In genomic region chr1:9294440-9294773, GRCh38 we compare ENCODE assay signal across 8 cellular contexts. TPM values are rescaled to one million over a fixed set of nuclear protein-coding genes. Genes with fewer than 3 reads are reported as not detected.
DNase-seq lines count a peak whose midpoint lies in the region; ATAC-seq, FAIRE-seq and TF ChIP-seq lines count a peak whose summit lies in the region.

No MANE protein-coding gene starts in this region.

- no peak overlapping the region for H2AFZ ChIP-seq in astrocyte (ENCODE audit: low read depth, low read length)

- H3K4me1 Mint-ChIP-seq in astrocyte (ENCODE audit: low read depth, unreplicated experiment) = peaks cover 29% of the 10 kb centered on the region

- H3K36me3 Mint-ChIP-seq in astrocyte (ENCODE audit: low read depth, unreplicated experiment) = peaks cover 6% of the 10 kb centered on the region

- TF ChIP-seq CTCF in left ventricle myocardium inferior (IDR thresholded peaks at IDR 0.05; ENCODE audit: borderline replicate concordance) (no peak), astrocyte (IDR thresholded peaks at IDR 0.05; ENCODE audit: insufficient read depth, low read depth, low read length) (no peak), lung (IDR thresholded peaks at IDR 0.05; ENCODE audit: control extremely low read depth, extremely low read depth) (no peak)

- DNase-seq in left ventricle myocardium inferior (no peak), left ventricle myocardium superior (no peak), astrocyte (ENCODE audit: low read depth) (peak; percentile 93), lung (ENCODE audit: low spot score) (no peak), aorta (peak in 1 of 2 donors; percentile 75)

- H3K4me1 ChIP-seq in left ventricle myocardium inferior (peaks cover 64% of the 10 kb centered on the region), astrocyte (ENCODE audit: insufficient read depth, low read length) (peaks cover 36% of the 10 kb centered on the region), lung (ENCODE audit: control insufficient read depth in 2 of 2, insufficient read depth in 2 of 2, low read length in 2 of 2) (peaks cover 4 to 31% of the 10 kb centered on the region in 2 donors), aorta (ENCODE audit: control insufficient read depth in 1 of 2, insufficient read depth in 2 of 2, low read length in 2 of 2) (peaks cover 0 to 3% of the 10 kb centered on the region in 2 donors)

- H3K27me3 Mint-ChIP-seq in astrocyte (ENCODE audit: low read depth, unreplicated experiment) = no peaks in the 10 kb centered on the region

- intact Hi-C loops in left ventricle myocardium inferior (cut with micrococcal nuclease) (no loop called here), left ventricle myocardium superior (cut with micrococcal nuclease) (no loop called here), aorta (cut with DNase I) (loop anchor here (5.0 kb wide), 4 partner anchors 78 to 158 kb away; no protein-coding TSS in a partner anchor)

- peaks cover 53% of the 10 kb centered on the region for H4K20me1 ChIP-seq in astrocyte (ENCODE audit: insufficient read depth, low read length)

- FAIRE-seq in astrocyte (lab: Jason Lieb, UNC) = no peak

- no peaks in the 10 kb centered on the region for H3K9me3 Mint-ChIP-seq in astrocyte (ENCODE audit: unreplicated experiment)

- H3K27ac ChIP-seq in left ventricle myocardium inferior (replicated peaks) (peak overlapping the region; percentile 52), astrocyte (ENCODE audit: low read depth, low read length) (peak overlapping the region; percentile 83), lung (ENCODE audit: low read depth in 1 of 2, low read length in 1 of 2) (peak overlapping the region in 1 of 2 donors; percentile 82), aorta (ENCODE audit: low read depth in 1 of 2, low read length in 2 of 2) (peak overlapping the region in 1 of 2 donors; percentile 65)

- peak overlapping the region; percentile 100 for H3K4me2 ChIP-seq in astrocyte (ENCODE audit: low read length)

- 35 to 55% methylated on average over 6 of the region's 6 CpGs for WGBS in lung, 2 donors
- 3 to 4% methylated on average over 6 of the region's 6 CpGs for WGBS in aorta, 2 donors

- H3K27me3 ChIP-seq in left ventricle myocardium inferior (ENCODE audit: low read depth) (no peaks in the 10 kb centered on the region), astrocyte (ENCODE audit: insufficient read depth, low read length) (no peaks in the 10 kb centered on the region), lung (ENCODE audit: control insufficient read depth, insufficient read depth) (no peaks in the 10 kb centered on the region), aorta (ENCODE audit: control insufficient read depth in 1 of 2, insufficient read depth in 2 of 2, low read length in 1 of 2) (no peaks in the 10 kb centered on the region)

- H3K27ac Mint-ChIP-seq in astrocyte (ENCODE audit: unreplicated experiment) = no peak overlapping the region

- H3K79me2 ChIP-seq in astrocyte (ENCODE audit: insufficient read depth, low read length) = peaks cover 59% of the 10 kb centered on the region

- H3K4me3 ChIP-seq in left ventricle myocardium inferior (peak overlapping the region; percentile 96), astrocyte (ENCODE audit: insufficient read depth, low read depth, low read length) (peak overlapping the region; percentile 99), lung (peak overlapping the region; percentile 70), aorta (ENCODE audit: low read length in 2 of 2) (peak overlapping the region; percentile 93 to 99)

- ATAC-seq in left ventricle myocardium superior (no peak), lung (ENCODE audit: insufficient read depth, low FRiP score) (peak; percentile 7), aorta (ENCODE audit: low FRiP score) (no peak), GM18870 (IDR thresholded peaks at IDR 0.05; ENCODE audit: unreplicated experiment) (no peak), GM21528 (IDR thresholded peaks at IDR 0.05; ENCODE audit: low FRiP score, unreplicated experiment) (no peak), GM21360 (IDR thresholded peaks at IDR 0.05; ENCODE audit: unreplicated experiment) (no peak)

- H3K9me3 ChIP-seq in left ventricle myocardium inferior (replicated peaks) (no peaks in the 10 kb centered on the region), astrocyte (ENCODE audit: insufficient read depth, low read depth, low read length) (no peaks in the 10 kb centered on the region), lung (ENCODE audit: control insufficient read depth in 2 of 2, insufficient read depth in 1 of 2, low read length in 1 of 2) (no peaks in the 10 kb centered on the region), aorta (ENCODE audit: control insufficient read depth, low read length) (no peaks in the 10 kb centered on the region)

- H3K9ac ChIP-seq in astrocyte (ENCODE audit: low read length) = peak overlapping the region; percentile 98

- H3K36me3 ChIP-seq in left ventricle myocardium inferior = no peaks in the 10 kb centered on the region
- peaks cover 3% of the 10 kb centered on the region for H3K36me3 ChIP-seq in astrocyte (ENCODE audit: insufficient read depth, low read length)
- H3K36me3 ChIP-seq in lung (ENCODE audit: control insufficient read depth in 2 of 2, insufficient read depth in 2 of 2, low read length in 2 of 2) = no peaks in the 10 kb centered on the region
- no peaks in the 10 kb centered on the region for H3K36me3 ChIP-seq in aorta (ENCODE audit: control insufficient read depth in 1 of 2, insufficient read depth in 2 of 2, low read length in 1 of 2)

- H3K4me3 Mint-ChIP-seq in astrocyte (ENCODE audit: unreplicated experiment) = no peak overlapping the region

RNA-seq across cellular contexts. Expression of gene SPSB1, which starts 1.7 kb away (rescaled TPM):
- total RNA-seq in left ventricle myocardium inferior (17.6 TPM), left ventricle myocardium superior (13.1 TPM), astrocyte (53.5 and 56.7 TPM in 2 replicates), lung (10 to 100 TPM in 1 of 2 donors, 1 to 10 TPM in 1; 9.5 to 23.8 TPM), aorta (10 to 100 TPM; 34.8 to 62.0 TPM)
- polyA plus RNA-seq in lung (10 to 100 TPM; 19.5 to 25.9 TPM), aorta (10 to 100 TPM; 21.2 to 36.8 TPM)

RNA-seq across cellular contexts. Expression of gene H6PD, which starts 59.8 kb away (rescaled TPM):
- total RNA-seq in left ventricle myocardium inferior (21.9 TPM), left ventricle myocardium superior (20.3 TPM), astrocyte (13.9 and 18.9 TPM in 2 replicates), lung (10 to 100 TPM; 43.1 to 59.8 TPM), aorta (10 to 100 TPM; 62.6 to 65.4 TPM)
- polyA plus RNA-seq in lung (10 to 100 TPM; 21.5 to 22.6 TPM), aorta (10 to 100 TPM in 1 of 2 donors, 1 to 10 TPM in 1; 4.8 to 17.9 TPM)

Comparison
In these comparisons a context has a peak if more than half of its experiments do, and no peak if none do; other contexts are left out.
1. intact Hi-C loops: an anchor here in aorta (5.0 kb wide); none called in left ventricle myocardium inferior and left ventricle myocardium superior.